Comparison of ENCODE assay signal across 1 cellular context in genomic region chr13:114199961-114200672, GRCh38.
TF ChIP-seq lines count a peak whose summit lies in the region.

No MANE protein-coding gene starts in this region.

TF ChIP-seq in H1, 55 proteins besides CTCF, POLR2A, EP300 and RAD21 (continued from another document):
- TF ChIP-seq ZNF274 (IDR thresholded peaks at IDR 0.05; ENCODE audit: borderline replicate concordance, extremely low read depth, low read length) (no peak), CREB1 (IDR thresholded peaks at IDR 0.05) (no peak), CHD7 (IDR thresholded peaks at IDR 0.05; ENCODE audit: insufficient replicate concordance, low read length) (no peak)
